In genomic region chr11:66080055-66080817, GRCh38 we compare ENCODE assay signal across 8 cellular contexts.
DNase-seq lines count a peak whose midpoint lies in the region; ATAC-seq lines count a peak whose summit lies in the region.

No MANE protein-coding gene starts in this region.

- H3K36me3 ChIP-seq in BLaER1, result peaks cover 34% of the 10 kb centered on the region

- DNase-seq in OCI-M1 (lab: John Stamatoyannopoulos, UW) (peak; percentile 65), islet precursor cell (peak; percentile 81), globus pallidus (ENCODE audit: low spot score) (no peak)
- DNase-seq in activated effector memory CD4-positive, alpha-beta T cell treated with Interleukin-2 at 50 U/mL for 16 hours, result peak; percentile 57
- DNase-seq in stimulated activated CD8-positive, alpha-beta memory T cell treated with anti-CD3 and anti-CD28 coated beads, Interleukin-15, amount 100 ng/mL, for 1 hour (ENCODE audit: low read depth), result peak; percentile 67

- H3K4me2 ChIP-seq in BLaER1, result peak overlapping the region; percentile 85

- H3K9me3 ChIP-seq in BLaER1, result no peaks in the 10 kb centered on the region

- H4K20me1 ChIP-seq in BLaER1, result peaks cover 13% of the 10 kb centered on the region; the same call in 1 of the 2 replicates

- peak overlapping the region; percentile 65; the same call in 1 of the 2 replicates for H3K27ac ChIP-seq in BLaER1

- peaks cover 61% of the 10 kb centered on the region for H3K4me1 ChIP-seq in BLaER1

- H3K9ac ChIP-seq in BLaER1, result 0 out of 2 replicates have a peak overlapping the region, but pooled peaks have one; percentile 69

- H3K4me3 ChIP-seq in BLaER1, result no peak overlapping the region

- ATAC-seq in HG03460 (IDR thresholded peaks at IDR 0.05; ENCODE audit: unreplicated experiment), result no peak
- no peak for ATAC-seq in GM18858 (IDR thresholded peaks at IDR 0.05; ENCODE audit: unreplicated experiment)

- no peaks in the 10 kb centered on the region for H3K27me3 ChIP-seq in BLaER1
